ENCODE assay signal across 1 cellular context in the genomic region with DNA sequence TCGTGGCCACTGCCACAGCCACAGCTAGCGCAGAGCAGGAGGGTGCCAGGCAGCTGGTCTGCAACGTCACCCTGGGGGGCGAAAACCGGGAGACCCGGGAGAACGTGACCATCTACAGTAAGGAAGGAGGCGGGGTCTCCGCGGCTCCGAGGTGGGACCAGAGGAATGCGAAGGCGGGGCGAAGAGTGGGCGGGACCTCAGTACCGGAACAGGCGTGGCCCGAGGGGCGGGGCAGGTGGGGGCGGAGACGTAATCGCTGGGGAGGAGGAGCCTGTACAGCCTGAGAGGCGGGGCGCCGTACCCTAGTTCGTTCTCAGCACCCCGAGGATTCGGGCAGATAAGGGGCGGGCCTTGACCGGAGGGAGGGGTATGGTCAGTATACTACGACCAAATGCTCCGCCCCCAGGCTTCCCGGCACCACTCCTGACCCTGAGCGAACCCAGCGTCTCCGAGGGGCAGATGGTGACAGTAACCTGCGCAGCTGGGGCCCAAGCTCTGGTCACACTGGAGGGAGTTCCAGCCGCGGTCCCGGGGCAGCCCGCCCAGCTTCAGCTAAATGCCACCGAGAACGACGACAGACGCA.
TF ChIP-seq lines count a peak whose summit lies in the region.

No MANE protein-coding gene starts in this region.

TF ChIP-seq in GM23338, 12 proteins besides CTCF, POLR2A, EP300 and RAD21:
- no peak for TF ChIP-seq POLR2AphosphoS5 (IDR thresholded peaks at IDR 0.05; ENCODE audit: low read depth)
- TF ChIP-seq JUNB (IDR thresholded peaks at IDR 0.05; ENCODE audit: unreplicated experiment): no peak
- no peak for TF ChIP-seq EZH2 (IDR thresholded peaks at IDR 0.05; ENCODE audit: low read depth, unreplicated experiment)
- no peak for TF ChIP-seq CREB1 (CRISPR knock-in tag; IDR thresholded peaks at IDR 0.05; ENCODE audit: low read depth)
- TF ChIP-seq NANOG (IDR thresholded peaks at IDR 0.05; ENCODE audit: borderline replicate concordance): no peak
- TF ChIP-seq, protein P1, sequence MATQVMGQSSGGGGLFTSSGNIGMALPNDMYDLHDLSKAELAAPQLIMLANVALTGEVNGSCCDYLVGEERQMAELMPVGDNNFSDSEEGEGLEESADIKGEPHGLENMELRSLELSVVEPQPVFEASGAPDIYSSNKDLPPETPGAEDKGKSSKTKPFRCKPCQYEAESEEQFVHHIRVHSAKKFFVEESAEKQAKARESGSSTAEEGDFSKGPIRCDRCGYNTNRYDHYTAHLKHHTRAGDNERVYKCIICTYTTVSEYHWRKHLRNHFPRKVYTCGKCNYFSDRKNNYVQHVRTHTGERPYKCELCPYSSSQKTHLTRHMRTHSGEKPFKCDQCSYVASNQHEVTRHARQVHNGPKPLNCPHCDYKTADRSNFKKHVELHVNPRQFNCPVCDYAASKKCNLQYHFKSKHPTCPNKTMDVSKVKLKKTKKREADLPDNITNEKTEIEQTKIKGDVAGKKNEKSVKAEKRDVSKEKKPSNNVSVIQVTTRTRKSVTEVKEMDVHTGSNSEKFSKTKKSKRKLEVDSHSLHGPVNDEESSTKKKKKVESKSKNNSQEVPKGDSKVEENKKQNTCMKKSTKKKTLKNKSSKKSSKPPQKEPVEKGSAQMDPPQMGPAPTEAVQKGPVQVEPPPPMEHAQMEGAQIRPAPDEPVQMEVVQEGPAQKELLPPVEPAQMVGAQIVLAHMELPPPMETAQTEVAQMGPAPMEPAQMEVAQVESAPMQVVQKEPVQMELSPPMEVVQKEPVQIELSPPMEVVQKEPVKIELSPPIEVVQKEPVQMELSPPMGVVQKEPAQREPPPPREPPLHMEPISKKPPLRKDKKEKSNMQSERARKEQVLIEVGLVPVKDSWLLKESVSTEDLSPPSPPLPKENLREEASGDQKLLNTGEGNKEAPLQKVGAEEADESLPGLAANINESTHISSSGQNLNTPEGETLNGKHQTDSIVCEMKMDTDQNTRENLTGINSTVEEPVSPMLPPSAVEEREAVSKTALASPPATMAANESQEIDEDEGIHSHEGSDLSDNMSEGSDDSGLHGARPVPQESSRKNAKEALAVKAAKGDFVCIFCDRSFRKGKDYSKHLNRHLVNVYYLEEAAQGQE (IDR thresholded peaks at IDR 0.05; ENCODE audit: unreplicated experiment): no peak
- no peak for TF ChIP-seq STAT1 (IDR thresholded peaks at IDR 0.05; ENCODE audit: unreplicated experiment)
- TF ChIP-seq, protein P2, sequence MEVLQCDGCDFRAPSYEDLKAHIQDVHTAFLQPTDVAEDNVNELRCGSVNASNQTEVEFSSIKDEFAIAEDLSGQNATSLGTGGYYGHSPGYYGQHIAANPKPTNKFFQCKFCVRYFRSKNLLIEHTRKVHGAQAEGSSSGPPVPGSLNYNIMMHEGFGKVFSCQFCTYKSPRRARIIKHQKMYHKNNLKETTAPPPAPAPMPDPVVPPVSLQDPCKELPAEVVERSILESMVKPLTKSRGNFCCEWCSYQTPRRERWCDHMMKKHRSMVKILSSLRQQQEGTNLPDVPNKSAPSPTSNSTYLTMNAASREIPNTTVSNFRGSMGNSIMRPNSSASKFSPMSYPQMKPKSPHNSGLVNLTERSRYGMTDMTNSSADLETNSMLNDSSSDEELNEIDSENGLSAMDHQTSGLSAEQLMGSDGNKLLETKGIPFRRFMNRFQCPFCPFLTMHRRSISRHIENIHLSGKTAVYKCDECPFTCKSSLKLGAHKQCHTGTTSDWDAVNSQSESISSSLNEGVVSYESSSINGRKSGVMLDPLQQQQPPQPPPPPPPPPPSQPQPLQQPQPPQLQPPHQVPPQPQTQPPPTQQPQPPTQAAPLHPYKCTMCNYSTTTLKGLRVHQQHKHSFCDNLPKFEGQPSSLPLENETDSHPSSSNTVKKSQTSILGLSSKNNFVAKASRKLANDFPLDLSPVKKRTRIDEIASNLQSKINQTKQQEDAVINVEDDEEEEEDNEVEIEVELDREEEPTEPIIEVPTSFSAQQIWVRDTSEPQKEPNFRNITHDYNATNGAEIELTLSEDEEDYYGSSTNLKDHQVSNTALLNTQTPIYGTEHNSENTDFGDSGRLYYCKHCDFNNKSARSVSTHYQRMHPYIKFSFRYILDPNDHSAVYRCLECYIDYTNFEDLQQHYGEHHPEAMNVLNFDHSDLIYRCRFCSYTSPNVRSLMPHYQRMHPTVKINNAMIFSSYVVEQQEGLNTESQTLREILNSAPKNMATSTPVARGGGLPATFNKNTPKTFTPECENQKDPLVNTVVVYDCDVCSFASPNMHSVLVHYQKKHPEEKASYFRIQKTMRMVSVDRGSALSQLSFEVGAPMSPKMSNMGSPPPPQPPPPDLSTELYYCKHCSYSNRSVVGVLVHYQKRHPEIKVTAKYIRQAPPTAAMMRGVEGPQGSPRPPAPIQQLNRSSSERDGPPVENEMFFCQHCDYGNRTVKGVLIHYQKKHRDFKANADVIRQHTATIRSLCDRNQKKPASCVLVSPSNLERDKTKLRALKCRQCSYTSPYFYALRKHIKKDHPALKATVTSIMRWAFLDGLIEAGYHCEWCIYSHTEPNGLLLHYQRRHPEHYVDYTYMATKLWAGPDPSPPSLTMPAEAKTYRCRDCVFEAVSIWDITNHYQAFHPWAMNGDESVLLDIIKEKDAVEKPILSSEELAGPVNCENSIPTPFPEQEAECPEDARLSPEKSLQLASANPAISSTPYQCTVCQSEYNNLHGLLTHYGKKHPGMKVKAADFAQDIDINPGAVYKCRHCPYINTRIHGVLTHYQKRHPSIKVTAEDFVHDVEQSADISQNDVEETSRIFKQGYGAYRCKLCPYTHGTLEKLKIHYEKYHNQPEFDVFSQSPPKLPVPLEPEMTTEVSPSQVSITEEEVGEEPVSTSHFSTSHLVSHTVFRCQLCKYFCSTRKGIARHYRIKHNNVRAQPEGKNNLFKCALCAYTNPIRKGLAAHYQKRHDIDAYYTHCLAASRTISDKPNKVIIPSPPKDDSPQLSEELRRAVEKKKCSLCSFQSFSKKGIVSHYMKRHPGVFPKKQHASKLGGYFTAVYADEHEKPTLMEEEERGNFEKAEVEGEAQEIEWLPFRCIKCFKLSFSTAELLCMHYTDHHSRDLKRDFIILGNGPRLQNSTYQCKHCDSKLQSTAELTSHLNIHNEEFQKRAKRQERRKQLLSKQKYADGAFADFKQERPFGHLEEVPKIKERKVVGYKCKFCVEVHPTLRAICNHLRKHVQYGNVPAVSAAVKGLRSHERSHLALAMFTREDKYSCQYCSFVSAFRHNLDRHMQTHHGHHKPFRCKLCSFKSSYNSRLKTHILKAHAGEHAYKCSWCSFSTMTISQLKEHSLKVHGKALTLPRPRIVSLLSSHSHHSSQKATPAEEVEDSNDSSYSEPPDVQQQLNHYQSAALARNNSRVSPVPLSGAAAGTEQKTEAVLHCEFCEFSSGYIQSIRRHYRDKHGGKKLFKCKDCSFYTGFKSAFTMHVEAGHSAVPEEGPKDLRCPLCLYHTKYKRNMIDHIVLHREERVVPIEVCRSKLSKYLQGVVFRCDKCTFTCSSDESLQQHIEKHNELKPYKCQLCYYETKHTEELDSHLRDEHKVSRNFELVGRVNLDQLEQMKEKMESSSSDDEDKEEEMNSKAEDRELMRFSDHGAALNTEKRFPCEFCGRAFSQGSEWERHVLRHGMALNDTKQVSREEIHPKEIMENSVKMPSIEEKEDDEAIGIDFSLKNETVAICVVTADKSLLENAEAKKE (CRISPR knock-in tag; IDR thresholded peaks at IDR 0.05): no peak
- no peak for TF ChIP-seq ZNF114 (CRISPR knock-in tag; IDR thresholded peaks at IDR 0.05)
- TF ChIP-seq EZH2phosphoT487 (IDR thresholded peaks at IDR 0.05; ENCODE audit: unreplicated experiment): no peak
- TF ChIP-seq, protein P3, sequence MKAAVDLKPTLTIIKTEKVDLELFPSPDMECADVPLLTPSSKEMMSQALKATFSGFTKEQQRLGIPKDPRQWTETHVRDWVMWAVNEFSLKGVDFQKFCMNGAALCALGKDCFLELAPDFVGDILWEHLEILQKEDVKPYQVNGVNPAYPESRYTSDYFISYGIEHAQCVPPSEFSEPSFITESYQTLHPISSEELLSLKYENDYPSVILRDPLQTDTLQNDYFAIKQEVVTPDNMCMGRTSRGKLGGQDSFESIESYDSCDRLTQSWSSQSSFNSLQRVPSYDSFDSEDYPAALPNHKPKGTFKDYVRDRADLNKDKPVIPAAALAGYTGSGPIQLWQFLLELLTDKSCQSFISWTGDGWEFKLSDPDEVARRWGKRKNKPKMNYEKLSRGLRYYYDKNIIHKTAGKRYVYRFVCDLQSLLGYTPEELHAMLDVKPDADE (IDR thresholded peaks at IDR 0.05): no peak
- no peak for TF ChIP-seq ZNF331 (CRISPR knock-in tag; IDR thresholded peaks at IDR 0.05; ENCODE audit: low read depth)
TF ChIP-seq in GM23338: peak in this region for 0.
